ENCODE assay signal across 15 cellular contexts in genomic region chr1:165988275-165988674, GRCh38.
DNase-seq lines count a peak whose midpoint lies in the region; ATAC-seq, FAIRE-seq and TF ChIP-seq lines count a peak whose summit lies in the region.
"Had no signal": no experiment of that assay in that cellular context is flagged by ENCODE, and none has a peak within 500 bp of the region (broad histone marks: within the 10 kb centered on the region; RNA-seq: fewer than 3 reads in every experiment).

No MANE protein-coding gene starts in this region.

- no peak overlapping the region for H2AFZ ChIP-seq in HCT116 (ENCODE audit: low read depth, low read length, poor library complexity, severe bottlenecking)

- H3K27ac ChIP-seq in HCT116 (ENCODE audit: low read depth, low read length): no peak overlapping the region
- H3K27ac ChIP-seq: HL-60 had no signal

- TF ChIP-seq CTCF in HCT116 (IDR thresholded peaks at IDR 0.05 in 2 of 3, conservative IDR thresholded peaks at IDR 0.05 in 1 of 3; ENCODE audit: borderline replicate concordance in 1 of 3, insufficient read depth in 1 of 3, low read depth in 2 of 3, low read length in 2 of 3): peak in 2 of 3 experiments; percentile 24 to 35; a peak in 3 of 6 replicates

- H3K4me3 ChIP-seq in HCT116 (replicated peaks in 1 of 2; ENCODE audit: low read depth in 1 of 2, low read length in 2 of 2): no peak overlapping the region

- RAD21 ChIA-PET in HCT116 (lab: Charles Lee; ENCODE audit: low non-redundant PET in 1 of 2, low total read pairs in 2 of 2, uncharacterized antibody in 2 of 2, unreplicated experiment in 2 of 2): no interaction called here

- POLR2A ChIA-PET in HCT116 (lab: Charles Lee): no interaction called here

- H3K9ac ChIP-seq in HCT116 (ENCODE audit: low read length): no peak overlapping the region

- TF ChIP-seq POLR2A in HCT116 (IDR thresholded peaks at IDR 0.05; ENCODE audit: borderline replicate concordance, extremely low read depth, insufficient read depth, insufficient read length): no peak

- CTCF ChIA-PET in HCT116 (lab: Charles Lee): no interaction called here

- H3K36me3 ChIP-seq in HCT116 (ENCODE audit: control insufficient read depth in 1 of 2, insufficient read depth in 2 of 2, low read length in 2 of 2): no peaks in the 10 kb centered on the region

- no peaks in the 10 kb centered on the region for H3K9me2 ChIP-seq in HCT116 (ENCODE audit: insufficient read depth)

- no peaks in the 10 kb centered on the region for H3K9me3 ChIP-seq in HCT116 (ENCODE audit: control insufficient read depth in 1 of 2, insufficient read depth in 1 of 2, low read depth in 1 of 2, low read length in 2 of 2)

- H3K27me3 ChIP-seq in HCT116 (ENCODE audit: insufficient read depth, low read length): no peaks in the 10 kb centered on the region

- TF ChIP-seq RAD21 in HCT116 (IDR thresholded peaks at IDR 0.05; ENCODE audit: low read depth): no peak

- H3K4me2 ChIP-seq in HCT116 (ENCODE audit: low read length): no peak overlapping the region

- no peaks in the 10 kb centered on the region for H3K79me2 ChIP-seq in HCT116 (ENCODE audit: insufficient read depth, low read length)

- H4K20me1 ChIP-seq in HCT116 (ENCODE audit: insufficient read depth): no peaks in the 10 kb centered on the region

- FAIRE-seq in HTR-8/SVneo (lab: Jason Lieb, UNC): no peak

- no TSS peak for BruUV-seq in HCT116 (replicated peaks; lab: Mats Ljungman, UMichigan)

- DNase-seq in ELF-1 (ENCODE audit: low read depth, low spot score): peak; percentile 20
- no peak for DNase-seq in HCT116 (ENCODE audit: low read depth, low spot score)
- peak; percentile 18 for DNase-seq in RKO (ENCODE audit: low spot score)
- peak; percentile 3 for DNase-seq in iPS DF 19.7 (ENCODE audit: low read depth, low spot score)
- no peak for DNase-seq in GM19238 (ENCODE audit: insufficient read length, low spot score)
- no peak for DNase-seq in HTR-8/SVneo (ENCODE audit: insufficient read length, low spot score)
- no peak for DNase-seq in activated CD4-positive, alpha-beta T cell treated with anti-CD3 and anti-CD28 coated beads, Interleukin-2, amount 50 U/mL, for 4 hours
- DNase-seq: CD4-positive, alpha-beta memory T cell; HCEC 1CT; Kasumi-1; NCI-H1417; NCI-H2029; NCI-H526; Right ventricle myocardium superior had no signal

- no peaks in the 10 kb centered on the region for H3K4me1 ChIP-seq in HCT116 (ENCODE audit: control insufficient read depth in 1 of 2, insufficient read depth in 2 of 2, low read length in 2 of 2)

- intact Hi-C loops in HCT116 (cut with micrococcal nuclease): no loop called here

- peak; percentile 70 for ATAC-seq in HCT116

TF ChIP-seq in HCT116, 20 proteins besides CTCF, POLR2A, EP300 and RAD21:
- no peak for TF ChIP-seq EZH2phosphoT487 (IDR thresholded peaks at IDR 0.05; ENCODE audit: borderline replicate concordance)
- TF ChIP-seq ZNF274 (IDR thresholded peaks at IDR 0.05; ENCODE audit: low read depth, low read length): no peak
- no peak for TF ChIP-seq ZFX (IDR thresholded peaks at IDR 0.05)
- TF ChIP-seq ATF3 (IDR thresholded peaks at IDR 0.05): no peak
- no peak for TF ChIP-seq CEBPB (IDR thresholded peaks at IDR 0.05; ENCODE audit: low read depth)
- TF ChIP-seq SP1 (IDR thresholded peaks at IDR 0.05; ENCODE audit: low read depth): no peak
- TF ChIP-seq EGR1 (IDR thresholded peaks at IDR 0.05; ENCODE audit: low read depth): no peak
- TF ChIP-seq YY1 (IDR thresholded peaks at IDR 0.05; ENCODE audit: extremely low read depth, insufficient replicate concordance, low read depth, low read length): no peak
- no peak for TF ChIP-seq ELF1 (IDR thresholded peaks at IDR 0.05; ENCODE audit: borderline replicate concordance, low read depth)
- TF ChIP-seq, protein P1, sequence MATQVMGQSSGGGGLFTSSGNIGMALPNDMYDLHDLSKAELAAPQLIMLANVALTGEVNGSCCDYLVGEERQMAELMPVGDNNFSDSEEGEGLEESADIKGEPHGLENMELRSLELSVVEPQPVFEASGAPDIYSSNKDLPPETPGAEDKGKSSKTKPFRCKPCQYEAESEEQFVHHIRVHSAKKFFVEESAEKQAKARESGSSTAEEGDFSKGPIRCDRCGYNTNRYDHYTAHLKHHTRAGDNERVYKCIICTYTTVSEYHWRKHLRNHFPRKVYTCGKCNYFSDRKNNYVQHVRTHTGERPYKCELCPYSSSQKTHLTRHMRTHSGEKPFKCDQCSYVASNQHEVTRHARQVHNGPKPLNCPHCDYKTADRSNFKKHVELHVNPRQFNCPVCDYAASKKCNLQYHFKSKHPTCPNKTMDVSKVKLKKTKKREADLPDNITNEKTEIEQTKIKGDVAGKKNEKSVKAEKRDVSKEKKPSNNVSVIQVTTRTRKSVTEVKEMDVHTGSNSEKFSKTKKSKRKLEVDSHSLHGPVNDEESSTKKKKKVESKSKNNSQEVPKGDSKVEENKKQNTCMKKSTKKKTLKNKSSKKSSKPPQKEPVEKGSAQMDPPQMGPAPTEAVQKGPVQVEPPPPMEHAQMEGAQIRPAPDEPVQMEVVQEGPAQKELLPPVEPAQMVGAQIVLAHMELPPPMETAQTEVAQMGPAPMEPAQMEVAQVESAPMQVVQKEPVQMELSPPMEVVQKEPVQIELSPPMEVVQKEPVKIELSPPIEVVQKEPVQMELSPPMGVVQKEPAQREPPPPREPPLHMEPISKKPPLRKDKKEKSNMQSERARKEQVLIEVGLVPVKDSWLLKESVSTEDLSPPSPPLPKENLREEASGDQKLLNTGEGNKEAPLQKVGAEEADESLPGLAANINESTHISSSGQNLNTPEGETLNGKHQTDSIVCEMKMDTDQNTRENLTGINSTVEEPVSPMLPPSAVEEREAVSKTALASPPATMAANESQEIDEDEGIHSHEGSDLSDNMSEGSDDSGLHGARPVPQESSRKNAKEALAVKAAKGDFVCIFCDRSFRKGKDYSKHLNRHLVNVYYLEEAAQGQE (IDR thresholded peaks at IDR 0.05; ENCODE audit: low read depth): no peak
- TF ChIP-seq CBX3 (IDR thresholded peaks at IDR 0.05; ENCODE audit: low read depth): no peak
- TF ChIP-seq POLR2AphosphoS5 (IDR thresholded peaks at IDR 0.05; ENCODE audit: low read depth, low read length): no peak
- no peak for TF ChIP-seq ZBTB33 (IDR thresholded peaks at IDR 0.05; ENCODE audit: extremely low read depth, insufficient replicate concordance, low read length)
- TF ChIP-seq TCF7L2 (IDR thresholded peaks at IDR 0.05; ENCODE audit: borderline replicate concordance, extremely low read depth, insufficient read depth, insufficient read length): no peak
- TF ChIP-seq SRF (IDR thresholded peaks at IDR 0.05; ENCODE audit: low read depth): no peak
TF ChIP-seq in HCT116: peak in this region for 0.

Comparison
In these comparisons a context has a peak if more than half of its experiments do, and no peak if none do; other contexts are left out.
1. DNase-seq: peak in ELF-1 (single experiment), RKO (single experiment) and iPS DF 19.7 (single experiment); none in HCT116 (single experiment), GM19238 (single experiment), HTR-8/SVneo (single experiment) and activated CD4-positive, alpha-beta T cell treated with anti-CD3 and anti-CD28 coated beads, Interleukin-2, amount 50 U/mL, for 4 hours (0 of 2).